In genomic region chr3:15438988-15439387, GRCh38 we compare ENCODE assay signal across 14 cellular contexts. TPM values are rescaled to one million over a fixed set of nuclear protein-coding genes. Genes with fewer than 3 reads are reported as not detected.
A peak's percentile ranks its signal among the peaks of the same experiment; 100 is the strongest.
DNase-seq lines count a peak whose midpoint lies in the region; ATAC-seq and TF ChIP-seq lines count a peak whose summit lies in the region.
"Had no signal": no experiment of that assay in that cellular context is flagged by ENCODE, and none has a peak within 500 bp of the region (broad histone marks: within the 10 kb centered on the region; RNA-seq: fewer than 3 reads in every experiment).

No MANE protein-coding gene starts in this region.

- peaks cover 68% of the 10 kb centered on the region for H3K36me3 Mint-ChIP-seq in activated naive CD8-positive, alpha-beta T cell treated with anti-CD3 and anti-CD28 coated beads, Interleukin-2, amount 50 U/mL, for 24 hours (ENCODE audit: low read depth)
- peaks cover 27% of the 10 kb centered on the region for H3K36me3 Mint-ChIP-seq in activated naive CD8-positive, alpha-beta T cell treated with anti-CD3 and anti-CD28 coated beads for 36 hours
- H3K36me3 Mint-ChIP-seq in progenitor cell of endocrine pancreas (ENCODE audit: insufficient read depth) = peaks cover 20% of the 10 kb centered on the region

- H3K27me3 ChIP-seq in thoracic aorta (replicated peaks; ENCODE audit: insufficient read depth) = no peaks in the 10 kb centered on the region

- peak overlapping the region; percentile 36 for H3K27ac Mint-ChIP-seq in activated naive CD8-positive, alpha-beta T cell treated with anti-CD3 and anti-CD28 coated beads, Interleukin-2, amount 50 U/mL, for 24 hours
- no peak overlapping the region for H3K27ac Mint-ChIP-seq in activated naive CD8-positive, alpha-beta T cell treated with anti-CD3 and anti-CD28 coated beads for 36 hours
- no peak overlapping the region for H3K27ac Mint-ChIP-seq in progenitor cell of endocrine pancreas

- DNase-seq in activated naive CD8-positive, alpha-beta T cell treated with anti-CD3 and anti-CD28 coated beads, Interleukin-2, amount 50 U/mL, for 24 hours = no peak
- no peak for DNase-seq in activated naive CD8-positive, alpha-beta T cell treated with anti-CD3 and anti-CD28 coated beads for 36 hours
- DNase-seq in NOMO-1 treated with dmso at 0.1 percent for 144 hours (lab: John Stamatoyannopoulos, UW; ENCODE audit: unreplicated experiment) (peak; percentile 43), fibroblast of mammary gland (ENCODE audit: low read depth) (peak; percentile 90), thoracic aorta (ENCODE audit: low spot score) (no peak), progenitor cell of endocrine pancreas (ENCODE audit: low spot score, unreplicated experiment) (no peak), NCI-H524 treated with DMSO at 0.1 percent for 48 hours (lab: John Stamatoyannopoulos, UW) (no peak)
- DNase-seq: activated CD4-positive, alpha-beta T cell treated with anti-CD3 and anti-CD28 coated beads for 4 hours; amniotic stem cell; Calu3; posterior cingulate gyrus; SHP77 treated with DMSO at 0.1 percent for 48 hours; T-helper 9 cell had no signal

- H3K9me3 ChIP-seq in thoracic aorta = no peaks in the 10 kb centered on the region

- H3K4me1 ChIP-seq in thoracic aorta (ENCODE audit: control insufficient read depth in 1 of 2, low read depth in 2 of 2) = peaks cover 19 to 31% of the 10 kb centered on the region in 2 donors

- H3K27me3 Mint-ChIP-seq in activated naive CD8-positive, alpha-beta T cell treated with anti-CD3 and anti-CD28 coated beads, Interleukin-2, amount 50 U/mL, for 24 hours = no peaks in the 10 kb centered on the region
- H3K27me3 Mint-ChIP-seq in activated naive CD8-positive, alpha-beta T cell treated with anti-CD3 and anti-CD28 coated beads for 36 hours = no peaks in the 10 kb centered on the region
- no peaks in the 10 kb centered on the region for H3K27me3 Mint-ChIP-seq in progenitor cell of endocrine pancreas

- H3K4me1 Mint-ChIP-seq in activated naive CD8-positive, alpha-beta T cell treated with anti-CD3 and anti-CD28 coated beads, Interleukin-2, amount 50 U/mL, for 24 hours = peaks cover 21% of the 10 kb centered on the region
- H3K4me1 Mint-ChIP-seq in activated naive CD8-positive, alpha-beta T cell treated with anti-CD3 and anti-CD28 coated beads for 36 hours = peaks cover 3% of the 10 kb centered on the region
- no peaks in the 10 kb centered on the region for H3K4me1 Mint-ChIP-seq in progenitor cell of endocrine pancreas (ENCODE audit: low read depth)

- peaks cover 46% of the 10 kb centered on the region for H3K36me3 ChIP-seq in thoracic aorta

- TF ChIP-seq CTCF in fibroblast of mammary gland (conservative IDR thresholded peaks at IDR 0.05; ENCODE audit: control insufficient read depth, insufficient read depth, low read depth, low read length) (no peak), thoracic aorta (IDR thresholded peaks at IDR 0.05) (no peak), progenitor cell of endocrine pancreas (IDR thresholded peaks at IDR 0.05; ENCODE audit: unreplicated experiment) (no peak)

- H3K27ac ChIP-seq in thoracic aorta = peak overlapping the region; percentile 10 to 82

- no peak for ATAC-seq in activated naive CD8-positive, alpha-beta T cell treated with anti-CD3 and anti-CD28 coated beads, Interleukin-2, amount 50 U/mL, for 24 hours
- ATAC-seq in thoracic aorta (ENCODE audit: insufficient number of reproducible peaks, low FRiP score, low read depth) = no peak
- no peak for ATAC-seq in HG03378 (IDR thresholded peaks at IDR 0.05; ENCODE audit: unreplicated experiment)

- no peaks in the 10 kb centered on the region for H3K9me3 Mint-ChIP-seq in activated naive CD8-positive, alpha-beta T cell treated with anti-CD3 and anti-CD28 coated beads, Interleukin-2, amount 50 U/mL, for 24 hours
- H3K9me3 Mint-ChIP-seq in activated naive CD8-positive, alpha-beta T cell treated with anti-CD3 and anti-CD28 coated beads for 36 hours = no peaks in the 10 kb centered on the region
- H3K9me3 Mint-ChIP-seq in progenitor cell of endocrine pancreas (ENCODE audit: low read depth) = no peaks in the 10 kb centered on the region

- no peak overlapping the region for H3K4me3 Mint-ChIP-seq in activated naive CD8-positive, alpha-beta T cell treated with anti-CD3 and anti-CD28 coated beads, Interleukin-2, amount 50 U/mL, for 24 hours
- no peak overlapping the region for H3K4me3 Mint-ChIP-seq in activated naive CD8-positive, alpha-beta T cell treated with anti-CD3 and anti-CD28 coated beads for 36 hours
- H3K4me3 Mint-ChIP-seq in progenitor cell of endocrine pancreas (ENCODE audit: low read depth) = no peak overlapping the region

- H3K4me3 ChIP-seq in fibroblast of mammary gland (ENCODE audit: control insufficient read depth, low read depth, low read length) = no peak overlapping the region
- no peak overlapping the region for H3K4me3 ChIP-seq in thoracic aorta

RNA-seq across cellular contexts. Expression of gene EAF1, which starts 11.6 kb away (rescaled TPM):
- 10 to 100 TPM; 24.6 to 24.9 TPM for total RNA-seq in activated naive CD8-positive, alpha-beta T cell treated with anti-CD3 and anti-CD28 coated beads for 36 hours
- total RNA-seq in thoracic aorta (10 to 100 TPM; 22.7 to 34.3 TPM), progenitor cell of endocrine pancreas (28.2 TPM in 2 replicates)

RNA-seq across cellular contexts. Expression of gene METTL6, which starts 11.6 kb away (rescaled TPM):
- 10 to 100 TPM; 21.9 to 26.7 TPM for total RNA-seq in activated naive CD8-positive, alpha-beta T cell treated with anti-CD3 and anti-CD28 coated beads for 36 hours
- 10 to 100 TPM in 1 of 2 donors, 1 to 10 TPM in 1; 8.9 to 18.6 TPM for total RNA-seq in thoracic aorta
- 28.0 and 28.2 TPM in 2 replicates for total RNA-seq in progenitor cell of endocrine pancreas

Comparison
In these comparisons a context has a peak if more than half of its experiments do, and no peak if none do; other contexts are left out.
1. DNase-seq: peak in NOMO-1 treated with dmso at 0.1 percent for 144 hours (single experiment) and fibroblast of mammary gland (single experiment); none in activated naive CD8-positive, alpha-beta T cell treated with anti-CD3 and anti-CD28 coated beads, Interleukin-2, amount 50 U/mL, for 24 hours (single experiment), activated naive CD8-positive, alpha-beta T cell treated with anti-CD3 and anti-CD28 coated beads for 36 hours (single experiment), thoracic aorta (single experiment), progenitor cell of endocrine pancreas (single experiment) and NCI-H524 treated with DMSO at 0.1 percent for 48 hours (single experiment).